19 cellular contexts compared by ENCODE assay signal in the genomic region with DNA sequence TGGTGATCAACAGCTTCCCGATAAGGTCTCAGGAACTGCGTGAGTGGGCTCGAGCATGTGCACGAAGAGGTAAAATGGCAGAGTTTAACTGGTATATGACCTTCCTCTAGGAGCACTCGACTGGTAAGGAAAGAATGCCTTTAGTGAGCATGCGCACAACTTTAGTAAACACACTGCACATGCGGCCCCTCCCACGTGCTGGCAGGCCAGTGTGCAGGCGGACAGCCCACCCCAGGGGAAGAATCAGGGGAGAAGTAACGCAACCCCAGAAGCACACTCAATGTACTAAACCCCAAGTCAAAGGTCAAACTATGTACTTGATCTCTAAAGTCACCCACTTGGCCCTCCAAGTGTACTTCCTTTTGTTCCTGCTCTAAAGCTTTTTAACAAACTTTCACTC. TPM values are rescaled to one million over a fixed set of nuclear protein-coding genes. Genes with fewer than 3 reads are reported as not detected.
DNase-seq lines count a peak whose midpoint lies in the region; ATAC-seq, FAIRE-seq and TF ChIP-seq lines count a peak whose summit lies in the region.
"Had no signal": no experiment of that assay in that cellular context is flagged by ENCODE, and none has a peak within 500 bp of the region (broad histone marks: within the 10 kb centered on the region; RNA-seq: fewer than 3 reads in every experiment).

No MANE protein-coding gene starts in this region.

- no peak overlapping the region for H3K4me3 ChIP-seq in K562
- H3K4me3 ChIP-seq: A549, GM12878 had no signal

- no peak for TF ChIP-seq POLR2A in K562 (conservative IDR thresholded peaks at IDR 0.05)

- H3K4me3 Mint-ChIP-seq in activated CD8-positive, alpha-beta T cell treated with anti-CD3 and anti-CD28 coated beads, Interleukin-2, amount 10 ng/mL, durations not matched to agents 7 days and 5 days: no peak overlapping the region
- H3K4me3 Mint-ChIP-seq in activated CD8-positive, alpha-beta T cell treated with anti-CD3 and anti-CD28 coated beads for 36 hours: no peak overlapping the region
- H3K4me3 Mint-ChIP-seq in activated CD4-positive, alpha-beta T cell treated with anti-CD3 and anti-CD28 coated beads, Interleukin-2, amount 10 ng/mL, durations not matched to agents 7 days and 5 days: no peak overlapping the region
- H3K4me3 Mint-ChIP-seq: CD4-positive, alpha-beta memory T cell had no signal

- intact Hi-C loops in activated CD8-positive, alpha-beta T cell treated with anti-CD3 and anti-CD28 coated beads for 36 hours (cut with micrococcal nuclease): no loop called here
- intact Hi-C loops in K562 (cut with micrococcal nuclease): no loop called here

- no peaks in the 10 kb centered on the region for H3K9me3 Mint-ChIP-seq in activated CD8-positive, alpha-beta T cell treated with anti-CD3 and anti-CD28 coated beads, Interleukin-2, amount 10 ng/mL, durations not matched to agents 7 days and 5 days (ENCODE audit: insufficient read depth)
- H3K9me3 Mint-ChIP-seq in activated CD8-positive, alpha-beta T cell treated with anti-CD3 and anti-CD28 coated beads for 36 hours: no peaks in the 10 kb centered on the region
- no peaks in the 10 kb centered on the region for H3K9me3 Mint-ChIP-seq in activated CD4-positive, alpha-beta T cell treated with anti-CD3 and anti-CD28 coated beads, Interleukin-2, amount 10 ng/mL, durations not matched to agents 7 days and 5 days

- H3K4me1 Mint-ChIP-seq in activated CD8-positive, alpha-beta T cell treated with anti-CD3 and anti-CD28 coated beads, Interleukin-2, amount 10 ng/mL, durations not matched to agents 7 days and 5 days (ENCODE audit: low read depth): no peaks in the 10 kb centered on the region
- no peaks in the 10 kb centered on the region for H3K4me1 Mint-ChIP-seq in activated CD8-positive, alpha-beta T cell treated with anti-CD3 and anti-CD28 coated beads for 36 hours (ENCODE audit: low read depth)
- no peaks in the 10 kb centered on the region for H3K4me1 Mint-ChIP-seq in activated CD4-positive, alpha-beta T cell treated with anti-CD3 and anti-CD28 coated beads, Interleukin-2, amount 10 ng/mL, durations not matched to agents 7 days and 5 days
- H3K4me1 Mint-ChIP-seq: CD4-positive, alpha-beta memory T cell had no signal

- TF ChIP-seq CTCF in activated CD8-positive, alpha-beta T cell treated with anti-CD3 and anti-CD28 coated beads for 36 hours (IDR thresholded peaks at IDR 0.05): no peak
- TF ChIP-seq CTCF in K562 (IDR thresholded peaks at IDR 0.05 in 2 of 3, conservative IDR thresholded peaks at IDR 0.05 in 1 of 3; ENCODE audit: insufficient read depth in 2 of 3, low read depth in 1 of 3, low read length in 3 of 3): no peak

- no peaks in the 10 kb centered on the region for H3K4me1 ChIP-seq in K562 (replicated peaks in 1 of 2; ENCODE audit: control insufficient read depth in 2 of 2, insufficient read depth in 2 of 2, low read length in 2 of 2)
- H3K4me1 ChIP-seq: A549 had no signal

- H3K27me3 ChIP-seq in K562 (ENCODE audit: control insufficient read depth in 2 of 2, insufficient read depth in 2 of 2, low read length in 2 of 2): peaks cover 0 to 4% of the 10 kb centered on the region in 2 experiments; a peak in 2 of 5 replicates

- no peak for TF ChIP-seq EP300 in K562 (IDR thresholded peaks at IDR 0.05; ENCODE audit: low read length)

- no peak overlapping the region for H3K27ac ChIP-seq in K562 (ENCODE audit: extremely low read depth, low read depth, low read length)
- H3K27ac ChIP-seq: 22Rv1, A549, C4-2B had no signal

- H3K79me2 ChIP-seq in K562 (ENCODE audit: control insufficient read depth, insufficient read depth, low read length): no peaks in the 10 kb centered on the region

- no peaks in the 10 kb centered on the region for H3K9me3 ChIP-seq in K562 (replicated peaks; ENCODE audit: control insufficient read depth, insufficient read depth, low read depth, low read length)
- H3K9me3 ChIP-seq: A549 had no signal

- no peak overlapping the region for H3K4me2 ChIP-seq in K562 (ENCODE audit: insufficient read depth, low read length)
- H3K4me2 ChIP-seq: A549 had no signal

- H3K36me3 Mint-ChIP-seq in activated CD8-positive, alpha-beta T cell treated with anti-CD3 and anti-CD28 coated beads, Interleukin-2, amount 10 ng/mL, durations not matched to agents 7 days and 5 days (ENCODE audit: low read depth): no peaks in the 10 kb centered on the region
- no peaks in the 10 kb centered on the region for H3K36me3 Mint-ChIP-seq in activated CD8-positive, alpha-beta T cell treated with anti-CD3 and anti-CD28 coated beads for 36 hours (ENCODE audit: low read depth)
- H3K36me3 Mint-ChIP-seq in activated CD4-positive, alpha-beta T cell treated with anti-CD3 and anti-CD28 coated beads, Interleukin-2, amount 10 ng/mL, durations not matched to agents 7 days and 5 days (ENCODE audit: low read depth): no peaks in the 10 kb centered on the region
- H3K36me3 Mint-ChIP-seq: CD4-positive, alpha-beta memory T cell had no signal

- H3K27me3 Mint-ChIP-seq in activated CD8-positive, alpha-beta T cell treated with anti-CD3 and anti-CD28 coated beads, Interleukin-2, amount 10 ng/mL, durations not matched to agents 7 days and 5 days (ENCODE audit: low read depth): no peaks in the 10 kb centered on the region
- no peaks in the 10 kb centered on the region for H3K27me3 Mint-ChIP-seq in activated CD8-positive, alpha-beta T cell treated with anti-CD3 and anti-CD28 coated beads for 36 hours
- H3K27me3 Mint-ChIP-seq in activated CD4-positive, alpha-beta T cell treated with anti-CD3 and anti-CD28 coated beads, Interleukin-2, amount 10 ng/mL, durations not matched to agents 7 days and 5 days: no peaks in the 10 kb centered on the region
- H3K27me3 Mint-ChIP-seq: CD4-positive, alpha-beta memory T cell had no signal

- no peak for ATAC-seq in activated CD8-positive, alpha-beta T cell treated with anti-CD3 and anti-CD28 coated beads, Interleukin-2, amount 10 ng/mL, durations not matched to agents 7 days and 5 days
- no peak for ATAC-seq in activated CD8-positive, alpha-beta T cell treated with anti-CD3 and anti-CD28 coated beads for 36 hours
- ATAC-seq in K562: peak; percentile 60
- ATAC-seq: A549, GM12878 had no signal

- DNase-seq in activated CD8-positive, alpha-beta T cell treated with anti-CD3 and anti-CD28 coated beads, Interleukin-2, amount 10 ng/mL, durations not matched to agents 7 days and 5 days: no peak
- DNase-seq in activated CD8-positive, alpha-beta T cell treated with anti-CD3 and anti-CD28 coated beads for 36 hours: no peak
- DNase-seq in NCI-H2227 (lab: John Stamatoyannopoulos, UW; ENCODE audit: unreplicated experiment) (peak; percentile 45), K562 (ENCODE audit: extremely low read depth in 1 of 4, low spot score in 3 of 4) (peak in 1 of 4 experiments; percentile 37), putamen (ENCODE audit: low spot score) (no peak)
- DNase-seq in activated CD8-positive, alpha-beta memory T cell treated with anti-CD3 and anti-CD28 coated beads, Interleukin-2, amount 50 U/mL, for 4 hours: no peak
- no peak for DNase-seq in activated CD4-positive, alpha-beta T cell treated with anti-CD3 and anti-CD28 coated beads, Interleukin-2, amount 10 ng/mL, durations not matched to agents 7 days and 5 days
- DNase-seq: AML-193; CD4-positive, alpha-beta memory T cell; DMS79 treated with DMSO at 0.1 percent for 48 hours; HCEC 1CT had no signal

- no peaks in the 10 kb centered on the region for H4K20me1 ChIP-seq in K562 (replicated peaks; ENCODE audit: control insufficient read depth, insufficient read depth, low read length)

- POLR2A ChIA-PET in activated CD8-positive, alpha-beta T cell treated with anti-CD3 and anti-CD28 coated beads, Interleukin-2, amount 10 ng/mL, durations not matched to agents 7 days and 5 days (lab: Charles Lee): no interaction called here
- POLR2A ChIA-PET in activated CD8-positive, alpha-beta T cell treated with anti-CD3 and anti-CD28 coated beads for 36 hours (lab: Charles Lee): no interaction called here
- POLR2A ChIA-PET in K562 (lab: Yijun Ruan, JAX): interaction anchor here (0.6 kb wide), 1 partner anchor 151 kb away, joined by 4 read pairs; no protein-coding TSS in a partner anchor
- POLR2A ChIA-PET in activated CD4-positive, alpha-beta T cell treated with anti-CD3 and anti-CD28 coated beads, Interleukin-2, amount 10 ng/mL, durations not matched to agents 7 days and 5 days (lab: Charles Lee): no interaction called here

- peak; percentile 55 for FAIRE-seq in K562 (lab: Jason Lieb, UNC)
- FAIRE-seq: A549, GM12878, H54 had no signal

- H3K9ac ChIP-seq in K562 (ENCODE audit: insufficient read depth in 1 of 2, low read depth in 2 of 2, low read length in 2 of 2): no peak overlapping the region

- H3K36me3 ChIP-seq in K562 (ENCODE audit: control insufficient read depth, insufficient read depth, low read length): no peaks in the 10 kb centered on the region

- no TSS peak for BruUV-seq in K562 (replicated peaks; lab: Mats Ljungman, UMichigan)

- TF ChIP-seq RAD21 in K562 (CRISPR knock-in tag; conservative IDR thresholded peaks at IDR 0.05 in 1 of 2, IDR thresholded peaks at IDR 0.05 in 1 of 2): no peak

- CTCF ChIA-PET in activated CD8-positive, alpha-beta T cell treated with anti-CD3 and anti-CD28 coated beads, Interleukin-2, amount 10 ng/mL, durations not matched to agents 7 days and 5 days (lab: Charles Lee): no interaction called here
- CTCF ChIA-PET in activated CD8-positive, alpha-beta T cell treated with anti-CD3 and anti-CD28 coated beads for 36 hours (lab: Charles Lee): no interaction called here
- CTCF ChIA-PET in K562 (lab: Yijun Ruan, JAX; ENCODE audit: low intra/inter-chr PET ratio): no interaction called here
- CTCF ChIA-PET in activated CD4-positive, alpha-beta T cell treated with anti-CD3 and anti-CD28 coated beads, Interleukin-2, amount 10 ng/mL, durations not matched to agents 7 days and 5 days (lab: Charles Lee): no interaction called here

- 12% methylated on average over 10 of the region's 10 CpGs for WGBS in K562 (ENCODE audit: insufficient coverage, low coverage, missing lambda C conversion rate)

- in situ Hi-C loops in K562 (cut with MboI): no loop called here

- peak overlapping the region; percentile 68 for H2AFZ ChIP-seq in K562 (ENCODE audit: low read depth, low read length)

- H3K27ac Mint-ChIP-seq in activated CD8-positive, alpha-beta T cell treated with anti-CD3 and anti-CD28 coated beads, Interleukin-2, amount 10 ng/mL, durations not matched to agents 7 days and 5 days: peak overlapping the region; percentile 40
- H3K27ac Mint-ChIP-seq in activated CD8-positive, alpha-beta T cell treated with anti-CD3 and anti-CD28 coated beads for 36 hours: no peak overlapping the region
- H3K27ac Mint-ChIP-seq in activated CD4-positive, alpha-beta T cell treated with anti-CD3 and anti-CD28 coated beads, Interleukin-2, amount 10 ng/mL, durations not matched to agents 7 days and 5 days: no peak overlapping the region
- H3K27ac Mint-ChIP-seq: CD4-positive, alpha-beta memory T cell had no signal

- H3K9me1 ChIP-seq in K562 (ENCODE audit: control insufficient read depth, insufficient read depth, low read length): no peaks in the 10 kb centered on the region

RNA-seq across cellular contexts. Expression of a gene that starts 28.7 kb away (rescaled TPM):
- total RNA-seq in activated CD8-positive, alpha-beta T cell treated with anti-CD3 and anti-CD28 coated beads, Interleukin-2, amount 10 ng/mL, durations not matched to agents 7 days and 5 days: not detected
- total RNA-seq in activated CD8-positive, alpha-beta T cell treated with anti-CD3 and anti-CD28 coated beads for 36 hours: not detected
- total RNA-seq in K562 (2011; cell fraction: chromatin; rRNA removed; ENCODE audit: low replicate concordance): not detected in 2 replicates
- not detected in 2 replicates for total RNA-seq in K562 (2011; cell fraction: nucleolus; rRNA removed)
- total RNA-seq in K562 (2011; cell fraction: nucleoplasm; rRNA removed): not detected in 2 replicates
- total RNA-seq in K562 (2014; rRNA removed) (not detected in 2 replicates), K562 (2014; rRNA removed; fragmentation: Illumina TruSeq; extraction: Trizol) (not detected in 2 replicates), K562 (2015; rRNA removed; fragmentation: Illumina TruSeq; extraction: Trizol) (not detected in 2 replicates), K562 (2021) (not detected in 2 replicates)
- polyA plus RNA-seq in K562 (2011; rRNA removed) (0.07 TPM in 1 of 2 replicates, not detected in the other), K562 (2014; fragmentation: Illumina TruSeq; extraction: Trizol) (not detected in 2 replicates), K562 (2014; fragmentation: Nextera tagmentation; extraction: Ambion mirVana) (not detected), K562 (2014; rRNA removed) (not detected in 2 replicates)
- polyA plus RNA-seq in K562 (2011; cell fraction: cytosol; rRNA removed): not detected in 2 replicates
- polyA plus RNA-seq in K562 (2011; cell fraction: nucleus; rRNA removed): 0.08 TPM in 1 of 2 replicates, not detected in the other
- polyA plus RNA-seq in K562 (2012): 0.09 TPM in 1 of 2 replicates, not detected in the other
- polyA minus RNA-seq in K562 (2011; rRNA and poly(A)+ RNA removed): not detected in 2 replicates
- polyA minus RNA-seq in K562 (2011; cell fraction: cytosol; rRNA and poly(A)+ RNA removed): not detected in 2 replicates
- polyA minus RNA-seq in K562 (2011; cell fraction: nucleus; rRNA and poly(A)+ RNA removed): not detected in 2 replicates
- total RNA-seq in activated CD4-positive, alpha-beta T cell treated with anti-CD3 and anti-CD28 coated beads, Interleukin-2, amount 10 ng/mL, durations not matched to agents 7 days and 5 days: not detected
- total RNA-seq: CD4-positive, alpha-beta memory T cell; G401; GM12878; HT-29 had no signal
- polyA plus RNA-seq: BJ; CD4-positive, alpha-beta memory T cell; GM12878 had no signal
